In genomic region chr12:56751712-56752598, GRCh38 we compare ENCODE assay signal across 1 cellular context.
TF ChIP-seq lines count a peak whose summit lies in the region.

TSS of gene PRIM1 (minus strand) at chr12:56752323. CDS start at chr12:56752298, 25 bp downstream.

TF ChIP-seq in GM12878, 131 proteins besides CTCF, POLR2A, EP300 and RAD21 (continued from another document and continues in another):
- no peak for TF ChIP-seq REST (IDR thresholded peaks at IDR 0.05; ENCODE audit: low read depth, low read length)
- TF ChIP-seq RELA (IDR thresholded peaks at IDR 0.05; ENCODE audit: borderline replicate concordance, partially characterized antibody): no peak
- peak; percentile 31; the same call in 1 of the 2 replicates for TF ChIP-seq ZNF24 (IDR thresholded peaks at IDR 0.05)
- no peak for TF ChIP-seq IRF3 (IDR thresholded peaks at IDR 0.05)
- no peak for TF ChIP-seq GABPA (IDR thresholded peaks at IDR 0.05; ENCODE audit: low read depth)
- TF ChIP-seq SRF (IDR thresholded peaks at IDR 0.05; ENCODE audit: low read depth in 2 of 2, low read length in 2 of 2): no peak
- TF ChIP-seq NR2C2 (IDR thresholded peaks at IDR 0.05; ENCODE audit: borderline replicate concordance, control insufficient read depth, insufficient read length, low read depth): peak; percentile 60
- TF ChIP-seq ZSCAN29 (IDR thresholded peaks at IDR 0.05): no peak
- no peak for TF ChIP-seq KLF5 (IDR thresholded peaks at IDR 0.05; ENCODE audit: partially characterized antibody)
- peak; percentile 100 for TF ChIP-seq RB1 (IDR thresholded peaks at IDR 0.05; ENCODE audit: borderline replicate concordance)
- no peak for TF ChIP-seq ASH2L (IDR thresholded peaks at IDR 0.05; ENCODE audit: borderline replicate concordance, low read depth)
- TF ChIP-seq HSF1 (IDR thresholded peaks at IDR 0.05; ENCODE audit: low read depth, low read length): no peak
- no peak for TF ChIP-seq ATF2 (IDR thresholded peaks at IDR 0.05; ENCODE audit: low read length)
- TF ChIP-seq SPI1 (IDR thresholded peaks at IDR 0.05; ENCODE audit: borderline replicate concordance, insufficient read depth, low read depth, low read length): no peak
- peak; percentile 97 for TF ChIP-seq NR2C1 (IDR thresholded peaks at IDR 0.05)
- no peak for TF ChIP-seq SMAD1 (IDR thresholded peaks at IDR 0.05; ENCODE audit: low read depth, partially characterized antibody)
- no peak for TF ChIP-seq JUND (IDR thresholded peaks at IDR 0.05; ENCODE audit: low read depth, low read length)
- TF ChIP-seq BCL11A (IDR thresholded peaks at IDR 0.05; ENCODE audit: low read depth, low read length): no peak
- TF ChIP-seq HDAC6 (IDR thresholded peaks at IDR 0.05; ENCODE audit: unreplicated experiment): no peak
- TF ChIP-seq KDM1A (IDR thresholded peaks at IDR 0.05; ENCODE audit: borderline replicate concordance): no peak
- TF ChIP-seq EED (IDR thresholded peaks at IDR 0.05; ENCODE audit: low read depth): no peak
- TF ChIP-seq NFXL1 (IDR thresholded peaks at IDR 0.05; ENCODE audit: borderline replicate concordance): no peak
- peak; percentile 82 for TF ChIP-seq PML (IDR thresholded peaks at IDR 0.05; ENCODE audit: low read length)
- no peak for TF ChIP-seq ZBED1 (IDR thresholded peaks at IDR 0.05; ENCODE audit: borderline replicate concordance)
- TF ChIP-seq PKNOX1 (IDR thresholded peaks at IDR 0.05): no peak
- TF ChIP-seq FOXM1 (IDR thresholded peaks at IDR 0.05; ENCODE audit: low read depth, low read length): no peak
- TF ChIP-seq BCLAF1 (IDR thresholded peaks at IDR 0.05): no peak
- TF ChIP-seq RAD51 (IDR thresholded peaks at IDR 0.05): no peak
- no peak for TF ChIP-seq CEBPZ (IDR thresholded peaks at IDR 0.05; ENCODE audit: low read depth, low read length)
- no peak for TF ChIP-seq KAT2A (conservative IDR thresholded peaks at IDR 0.05; ENCODE audit: control insufficient read depth, low read depth, low read length)
- TF ChIP-seq STAT1 (conservative IDR thresholded peaks at IDR 0.05): no peak
- TF ChIP-seq ELK1 (IDR thresholded peaks at IDR 0.05; ENCODE audit: low read depth, low read length): no peak
- TF ChIP-seq IRF5 (IDR thresholded peaks at IDR 0.05; ENCODE audit: borderline replicate concordance): no peak
- TF ChIP-seq NFYA (IDR thresholded peaks at IDR 0.05; ENCODE audit: borderline replicate concordance, low read depth, low read length): no peak
- peak; percentile 56 for TF ChIP-seq GATAD2B (conservative IDR thresholded peaks at IDR 0.05; ENCODE audit: low read depth)
- no peak for TF ChIP-seq E2F4 (IDR thresholded peaks at IDR 0.05; ENCODE audit: low read depth, low read length)
- peak; percentile 66; the same call in 1 of the 2 replicates for TF ChIP-seq SMARCA5 (IDR thresholded peaks at IDR 0.05)
- TF ChIP-seq IKZF2 (IDR thresholded peaks at IDR 0.05): peak; percentile 45 to 65; a peak in 3 of 4 replicates
- TF ChIP-seq FOXK2 (IDR thresholded peaks at IDR 0.05): no peak
- TF ChIP-seq ZNF207 (IDR thresholded peaks at IDR 0.05; ENCODE audit: borderline replicate concordance): no peak
- TF ChIP-seq TCF7 (IDR thresholded peaks at IDR 0.05; ENCODE audit: borderline replicate concordance): no peak
- TF ChIP-seq PAX5 (IDR thresholded peaks at IDR 0.05; ENCODE audit: borderline replicate concordance, low read depth, low read length): no peak
- no peak for TF ChIP-seq HDAC2 (IDR thresholded peaks at IDR 0.05)
- TF ChIP-seq NBN (IDR thresholded peaks at IDR 0.05): 0 out of 2 replicates have a peak, but pooled peaks have one; percentile 74
- TF ChIP-seq SREBF2 (IDR thresholded peaks at IDR 0.05; ENCODE audit: low read length): no peak
- TF ChIP-seq MAX (IDR thresholded peaks at IDR 0.05; ENCODE audit: low read depth, low read length): peak; percentile 27; the same call in 1 of the 2 replicates
- TF ChIP-seq SIN3A (IDR thresholded peaks at IDR 0.05; ENCODE audit: low read depth, low read length): peak; percentile 77
